In genomic region chr12:4810219-4810671, GRCh38 we compare ENCODE assay signal across 9 cellular contexts.
DNase-seq lines count a peak whose midpoint lies in the region; ATAC-seq and TF ChIP-seq lines count a peak whose summit lies in the region.
"Had no signal": no experiment of that assay in that cellular context is flagged by ENCODE, and none has a peak within 500 bp of the region (broad histone marks: within the 10 kb centered on the region; RNA-seq: fewer than 3 reads in every experiment).

No MANE protein-coding gene starts in this region.

- peaks cover 8% of the 10 kb centered on the region for H3K36me3 Mint-ChIP-seq in T-helper 17 cell (ENCODE audit: low read depth)

- H3K9ac ChIP-seq in smooth muscle cell (ENCODE audit: low read depth), result no peak overlapping the region

- peaks cover 52% of the 10 kb centered on the region for H3K27me3 Mint-ChIP-seq in T-helper 17 cell

- peak overlapping the region; percentile 46 for H3K4me3 ChIP-seq in GM12875 (ENCODE audit: low read depth, low read length)
- no peak overlapping the region for H3K4me3 ChIP-seq in hepatocyte
- H3K4me3 ChIP-seq in smooth muscle cell, result peak overlapping the region; percentile 64

- H3K4me1 ChIP-seq in hepatocyte (ENCODE audit: insufficient read depth), result no peaks in the 10 kb centered on the region
- H3K4me1 ChIP-seq in smooth muscle cell (ENCODE audit: low read depth), result peaks cover 5% of the 10 kb centered on the region

- H3F3A ChIP-seq in smooth muscle cell (ENCODE audit: low read depth), result no peaks in the 10 kb centered on the region

- H3K4me2 ChIP-seq in hepatocyte, result peak overlapping the region; percentile 91
- H3K4me2 ChIP-seq in smooth muscle cell, result peak overlapping the region; percentile 97

- no peak overlapping the region for H3K27ac Mint-ChIP-seq in T-helper 17 cell

- in situ Hi-C loops in ACHN (cut with HindIII; ENCODE audit: low pct_ligation_motif_present, low pct_unique_long_range_greater_than_20kb, low sequenced_read_pairs), result no loop called here

- TF ChIP-seq CTCF in GM12875 (IDR thresholded peaks at IDR 0.05; ENCODE audit: borderline replicate concordance, insufficient read depth, low read depth, low read length) (no peak), hepatocyte (IDR thresholded peaks at IDR 0.05; ENCODE audit: poor library complexity) (no peak), smooth muscle cell (IDR thresholded peaks at IDR 0.05; ENCODE audit: borderline replicate concordance, insufficient read depth, poor library complexity, severe bottlenecking) (no peak)

- peaks cover 40% of the 10 kb centered on the region for H3K4me1 Mint-ChIP-seq in T-helper 17 cell

- no peak overlapping the region for H3K27ac ChIP-seq in hepatocyte
- H3K27ac ChIP-seq in smooth muscle cell (ENCODE audit: low read depth), result no peak overlapping the region

- 42% methylated on average over 33 of the region's 34 CpGs for WGBS in hepatocyte (ENCODE audit: low lambda C conversion rate, missing lambda C conversion rate)
- WGBS in smooth muscle cell (ENCODE audit: low lambda C conversion rate), result 45% methylated on average over 34 of the region's 34 CpGs

- H3K36me3 ChIP-seq in hepatocyte (replicated peaks; ENCODE audit: insufficient read depth, low read depth) (no peaks in the 10 kb centered on the region), smooth muscle cell (ENCODE audit: low read depth) (no peaks in the 10 kb centered on the region)

- H3K9me2 ChIP-seq in hepatocyte (replicated peaks; ENCODE audit: insufficient read depth), result no peaks in the 10 kb centered on the region

- DNase-seq in T-helper 17 cell, result no peak
- no peak for DNase-seq in hepatocyte (ENCODE audit: low spot score)
- no peak for DNase-seq in smooth muscle cell (lab: John Stamatoyannopoulos, UW; ENCODE audit: unreplicated experiment)
- DNase-seq in RKO (ENCODE audit: low spot score), result no peak
- DNase-seq in ACHN, result no peak
- DNase-seq in HT-29 (ENCODE audit: low spot score), result no peak
- DNase-seq: occipital lobe had no signal

- ATAC-seq in T-helper 17 cell, result no peak
- ATAC-seq: SK-N-SH treated with all-trans-retinoic acid at 6 μM for 48 hours had no signal

- peak overlapping the region; percentile 90 for H3K4me3 Mint-ChIP-seq in T-helper 17 cell

- H4K20me1 ChIP-seq in hepatocyte (ENCODE audit: insufficient read depth, poor library complexity, severe bottlenecking) (no peaks in the 10 kb centered on the region), smooth muscle cell (ENCODE audit: low read depth) (no peaks in the 10 kb centered on the region)

- H3K9me3 ChIP-seq in T-helper 17 cell (ENCODE audit: control insufficient read depth, low read length, poor library complexity, severe bottlenecking) (no peaks in the 10 kb centered on the region), hepatocyte (ENCODE audit: low read depth) (no peaks in the 10 kb centered on the region), smooth muscle cell (replicated peaks; ENCODE audit: low read depth) (no peaks in the 10 kb centered on the region)

- peak overlapping the region; percentile 45 for H2AFZ ChIP-seq in hepatocyte
- H2AFZ ChIP-seq in smooth muscle cell (ENCODE audit: low read depth), result peak overlapping the region; percentile 75

- H3K27me3 ChIP-seq in hepatocyte (peaks cover 77% of the 10 kb centered on the region), smooth muscle cell (ENCODE audit: low read depth) (peaks cover 42% of the 10 kb centered on the region)

- H3K79me2 ChIP-seq in hepatocyte (no peaks in the 10 kb centered on the region), smooth muscle cell (ENCODE audit: low read depth) (no peaks in the 10 kb centered on the region)
